Comparison of ENCODE assay signal across 25 cellular contexts in the genomic region with DNA sequence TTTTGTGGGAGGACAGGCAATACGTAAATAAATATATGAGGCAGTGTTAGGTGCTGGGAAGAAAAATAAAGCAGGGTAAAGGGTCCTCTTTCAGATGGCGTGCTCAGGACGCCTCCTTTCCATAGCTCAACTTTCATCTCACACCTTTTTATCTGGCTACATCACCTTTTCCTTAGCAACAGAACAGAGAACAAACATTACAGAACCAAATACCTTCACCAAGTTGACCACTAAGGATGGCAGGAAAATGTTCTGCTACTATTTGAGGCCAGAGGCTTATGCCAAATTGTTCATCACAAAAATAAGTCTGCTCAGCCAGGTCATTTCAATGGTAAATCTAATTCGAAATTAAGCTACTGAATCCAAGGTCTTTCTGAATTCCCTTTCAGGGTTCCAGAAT.
"Had no signal": no experiment of that assay in that cellular context is flagged by ENCODE, and none has a peak within 500 bp of the region (broad histone marks: within the 10 kb centered on the region; RNA-seq: fewer than 3 reads in every experiment).

No MANE protein-coding gene starts in this region.

- H3K27ac ChIP-seq: ovary, right lobe of liver, stomach, testis, thyroid gland, transverse colon, upper lobe of left lung, vagina had no signal

- H3K9me3 ChIP-seq: mucosa of descending colon, ovary, right lobe of liver, testis, thyroid gland, transverse colon, upper lobe of left lung, vagina had no signal

- H3K36me3 ChIP-seq: ovary, right lobe of liver, stomach, thyroid gland, transverse colon, upper lobe of left lung, vagina had no signal

- DNase-seq: hypothalamus; immature natural killer cell; kidney; midbrain; mucosa of descending colon; naive thymus-derived CD4-positive, alpha-beta T cell; ovary; retina; right lobe of liver; stimulated activated CD4-positive, alpha-beta T cell treated with anti-CD3 and anti-CD28 coated beads, Interleukin-1b, Interleukin-23, amount 100 ng/mL, for 48 hours; stimulated activated CD4-positive, alpha-beta T cell treated with anti-CD3 and anti-CD28 coated beads, Interleukin-2, amount 100 ng/mL, for 48 hours; stimulated activated CD4-positive, alpha-beta T cell treated with anti-CD3 and anti-CD28 coated beads, Interleukin-4, amount 100 ng/mL, for 4 hours; stimulated activated CD8-positive, alpha-beta memory T cell treated with anti-CD3 and anti-CD28 coated beads, Interleukin-4, amount 100 ng/mL, for 48 hours; stimulated activated naive CD4-positive, alpha-beta T cell treated with Interleukin-2 at 50 U/mL for 16 hours; stomach; testis; thyroid gland; transverse colon; upper lobe of left lung had no signal

- H3K4me2 ChIP-seq: smooth muscle cell had no signal

- H3K27me3 ChIP-seq: ovary, right lobe of liver, stomach, testis, thyroid gland, transverse colon, upper lobe of left lung, vagina had no signal

- ATAC-seq: left lobe of liver; mucosa of descending colon; naive thymus-derived CD4-positive, alpha-beta T cell; natural killer cell treated with Interleukin-12 subunit alpha and Interleukin-12 subunit beta and Interleukin-15 and Interleukin-18, amount 100 ng/mL, for 72 hours; right lobe of liver; stimulated activated memory B cell treated with anti-CD40 and anti-IgM and Interleukin-4, amounts not matched to agents 10 μg/mL and 1 μg/mL and 100 μg/mL, for 72 hours had no signal

- H3K4me1 ChIP-seq: right lobe of liver, thyroid gland, vagina had no signal

- H3K4me3 ChIP-seq: lung, mucosa of descending colon, ovary, right lobe of liver, smooth muscle cell, stomach, testis, thyroid gland, transverse colon, upper lobe of left lung, vagina had no signal
